In the genomic region with DNA sequence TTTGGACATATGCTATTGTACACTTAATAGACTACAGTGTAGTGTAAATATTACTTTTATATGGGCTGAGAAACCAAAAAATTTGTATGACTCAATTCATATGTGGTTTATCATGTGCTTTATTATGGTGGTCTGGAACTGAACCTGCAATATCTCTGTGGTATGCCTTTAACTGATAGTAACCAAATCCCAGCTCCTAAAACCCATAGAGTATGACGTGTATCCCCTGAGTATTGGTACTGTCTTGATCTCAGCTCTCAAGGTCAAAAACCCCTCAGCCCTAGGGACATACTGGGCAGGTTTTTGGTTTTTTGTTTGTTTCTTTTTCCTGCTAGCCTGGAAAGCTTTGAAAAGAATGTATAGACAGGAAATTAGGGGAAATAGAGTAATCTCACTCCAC, we compare ENCODE assay signal across 24 cellular contexts. TPM values are rescaled to one million over a fixed set of nuclear protein-coding genes. Genes with fewer than 3 reads are reported as not detected.
"Had no signal": no experiment of that assay in that cellular context is flagged by ENCODE, and none has a peak within 500 bp of the region (broad histone marks: within the 10 kb centered on the region; RNA-seq: fewer than 3 reads in every experiment).

No MANE protein-coding gene starts in this region.

- H3K4me3 ChIP-seq: dorsolateral prefrontal cortex, gastroesophageal sphincter, heart left ventricle, suprapubic skin, transverse colon, vagina had no signal

- H3K27me3 Mint-ChIP-seq: activated naive CD4-positive, alpha-beta T cell treated with anti-CD3 and anti-CD28 coated beads, Interleukin-2, amount 10 ng/mL, durations not matched to agents 7 days and 5 days; activated T-cell treated with anti-CD3 and anti-CD28 coated beads, Interleukin-2, amount 50 U/mL, for 24 hours; stimulated activated naive CD8-positive, alpha-beta T cell treated with anti-CD3 and anti-CD28 coated beads, Interleukin-15, Interleukin-2, amounts not matched to agents 100 ng/mL and 50 ng/mL, for 24 hours had no signal

- DNase-seq: activated CD4-positive, alpha-beta T cell treated with anti-CD3 and anti-CD28 coated beads, Interleukin-2, amount 50 U/mL, for 4 hours; activated effector memory CD4-positive, alpha-beta T cell treated with Interleukin-2 at 50 U/mL for 16 hours; activated naive CD4-positive, alpha-beta T cell treated with anti-CD3 and anti-CD28 coated beads, Interleukin-2, amount 10 ng/mL, durations not matched to agents 7 days and 5 days; activated T-cell treated with anti-CD3 and anti-CD28 coated beads, Interleukin-2, amount 50 U/mL, for 24 hours; caudate nucleus; dorsolateral prefrontal cortex; endodermal cell; heart left ventricle; kidney glomerular epithelial cell; left ventricle myocardium superior; occipital lobe; posterior cingulate gyrus; stimulated activated CD4-positive, alpha-beta T cell treated with anti-CD3 and anti-CD28 coated beads, Interleukin-12 subunit alpha, Interleukin-12 subunit beta, amount 100 ng/mL, for 4 hours; stimulated activated CD4-positive, alpha-beta T cell treated with anti-CD3 and anti-CD28 coated beads, Interleukin-1b, Interleukin-23, amount 100 ng/mL, for 48 hours; transverse colon had no signal

- H3K9me3 ChIP-seq: gastroesophageal sphincter, suprapubic skin, transverse colon, vagina had no signal

- H3K36me3 Mint-ChIP-seq: activated naive CD4-positive, alpha-beta T cell treated with anti-CD3 and anti-CD28 coated beads, Interleukin-2, amount 10 ng/mL, durations not matched to agents 7 days and 5 days had no signal

- H3K27me3 ChIP-seq: dorsolateral prefrontal cortex, gastroesophageal sphincter, heart left ventricle, suprapubic skin, transverse colon, vagina had no signal

- H3K27ac ChIP-seq: dorsolateral prefrontal cortex, epithelial cell of prostate, gastroesophageal sphincter, heart left ventricle, suprapubic skin, transverse colon, vagina had no signal

- H3K4me1 ChIP-seq: gastroesophageal sphincter, suprapubic skin, transverse colon, vagina had no signal

- H3K9me3 Mint-ChIP-seq: activated naive CD4-positive, alpha-beta T cell treated with anti-CD3 and anti-CD28 coated beads, Interleukin-2, amount 10 ng/mL, durations not matched to agents 7 days and 5 days; activated T-cell treated with anti-CD3 and anti-CD28 coated beads, Interleukin-2, amount 50 U/mL, for 24 hours; endodermal cell; stimulated activated naive CD8-positive, alpha-beta T cell treated with anti-CD3 and anti-CD28 coated beads, Interleukin-15, Interleukin-2, amounts not matched to agents 100 ng/mL and 50 ng/mL, for 24 hours; T-helper 2 cell treated with Interferon-gamma antibody and Interleukin-4, amounts not matched to agents 5 μg/mL and 100 μg/mL, for 36 hours had no signal

- FAIRE-seq: colon, TTC549 had no signal

- H3K4me3 Mint-ChIP-seq: activated naive CD4-positive, alpha-beta T cell treated with anti-CD3 and anti-CD28 coated beads, Interleukin-2, amount 10 ng/mL, durations not matched to agents 7 days and 5 days; activated T-cell treated with anti-CD3 and anti-CD28 coated beads, Interleukin-2, amount 50 U/mL, for 24 hours; endodermal cell; stimulated activated naive CD8-positive, alpha-beta T cell treated with anti-CD3 and anti-CD28 coated beads, Interleukin-15, Interleukin-2, amounts not matched to agents 100 ng/mL and 50 ng/mL, for 24 hours; T-helper 2 cell treated with Interferon-gamma antibody and Interleukin-4, amounts not matched to agents 5 μg/mL and 100 μg/mL, for 36 hours had no signal

- H3K27ac Mint-ChIP-seq: activated naive CD4-positive, alpha-beta T cell treated with anti-CD3 and anti-CD28 coated beads, Interleukin-2, amount 10 ng/mL, durations not matched to agents 7 days and 5 days; activated T-cell treated with anti-CD3 and anti-CD28 coated beads, Interleukin-2, amount 50 U/mL, for 24 hours; endodermal cell; stimulated activated naive CD8-positive, alpha-beta T cell treated with anti-CD3 and anti-CD28 coated beads, Interleukin-15, Interleukin-2, amounts not matched to agents 100 ng/mL and 50 ng/mL, for 24 hours; T-helper 2 cell treated with Interferon-gamma antibody and Interleukin-4, amounts not matched to agents 5 μg/mL and 100 μg/mL, for 36 hours had no signal

- ATAC-seq: gastroesophageal sphincter, heart left ventricle, left ventricle myocardium superior had no signal

- H3K4me1 Mint-ChIP-seq: endodermal cell had no signal

- H3K36me3 ChIP-seq: gastroesophageal sphincter, heart left ventricle, suprapubic skin, transverse colon, vagina had no signal

RNA-seq across cellular contexts. Expression of a gene that starts 42.2 kb away (rescaled TPM):
- total RNA-seq: fibroblast of lung had no signal
